In the genomic region with DNA sequence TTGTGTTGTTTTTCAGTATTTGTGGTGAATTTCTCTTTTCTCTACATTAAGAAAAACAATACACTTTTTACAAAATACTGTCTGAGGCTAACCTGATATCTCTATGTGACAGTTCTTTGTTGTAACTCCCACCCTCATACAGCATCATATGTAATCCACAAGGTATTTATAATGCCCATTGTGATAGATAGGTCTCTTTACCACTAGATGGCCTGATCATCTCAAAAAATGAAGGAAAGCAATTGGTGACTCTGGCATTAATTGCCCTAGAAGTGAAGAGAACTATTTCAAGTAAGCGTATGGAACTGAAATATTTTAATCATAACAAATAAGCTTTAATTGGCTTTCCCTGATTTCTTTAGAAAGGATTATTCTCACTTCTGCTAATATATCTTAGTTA, we compare ENCODE assay signal across 11 cellular contexts. TPM values are rescaled to one million over a fixed set of nuclear protein-coding genes. Genes with fewer than 3 reads are reported as not detected.
A peak's percentile ranks its signal among the peaks of the same experiment; 100 is the strongest.
DNase-seq lines count a peak whose midpoint lies in the region; ATAC-seq and TF ChIP-seq lines count a peak whose summit lies in the region.
"Had no signal": no experiment of that assay in that cellular context is flagged by ENCODE, and none has a peak within 500 bp of the region (broad histone marks: within the 10 kb centered on the region; RNA-seq: fewer than 3 reads in every experiment).

No MANE protein-coding gene starts in this region.

- H4K20me1 ChIP-seq in OCI-LY1 (ENCODE audit: insufficient read depth, low read length): no peaks in the 10 kb centered on the region

- DNase-seq in AG09309 (ENCODE audit: low read depth) (no peak), endodermal cell (no peak), HEK293T (ENCODE audit: extremely low spot score) (no peak)
- DNase-seq in activated naive CD4-positive, alpha-beta T cell treated with anti-CD3 and anti-CD28 coated beads, Interleukin-2, amount 50 U/mL, for 16 hours: no peak
- no peak for DNase-seq in stimulated activated CD4-positive, alpha-beta T cell treated with anti-CD3 and anti-CD28 coated beads, Interleukin-2, amount 100 ng/mL, for 24 hours
- DNase-seq: NCI-H1436 had no signal

- no peaks in the 10 kb centered on the region for H3K9me2 ChIP-seq in OCI-LY1 (ENCODE audit: low read depth, low read length)

- no peak overlapping the region for H3K27ac Mint-ChIP-seq in endodermal cell

- POLR2A ChIA-PET in HEK293T (lab: Yijun Ruan, JAX): no interaction called here

- H3K36me3 ChIP-seq in OCI-LY1 (ENCODE audit: insufficient read depth, low read length) (no peaks in the 10 kb centered on the region), endodermal cell (ENCODE audit: control insufficient read depth, insufficient read depth, low read length) (no peaks in the 10 kb centered on the region)

- CTCF ChIA-PET in HEK293T (lab: Yijun Ruan, JAX): no interaction called here

- H3K4me3 Mint-ChIP-seq in endodermal cell: no peak overlapping the region

- H3K9ac ChIP-seq in OCI-LY1 (ENCODE audit: low read length) (no peak overlapping the region), endodermal cell (ENCODE audit: extremely low read depth, low read length, poor library complexity, severe bottlenecking) (no peak overlapping the region)

- TF ChIP-seq CTCF in AG09309 (IDR thresholded peaks at IDR 0.05; ENCODE audit: control insufficient read depth, insufficient read depth, low read depth, low read length, missing control alignments): peak; percentile 15
- TF ChIP-seq CTCF in GM12873 (IDR thresholded peaks at IDR 0.05; ENCODE audit: insufficient read depth, low read depth, low read length, missing control alignments): peak; percentile 18
- TF ChIP-seq CTCF in OCI-LY1 (IDR thresholded peaks at IDR 0.05; ENCODE audit: low read length): peak; percentile 51; the same call in 1 of the 2 replicates
- peak; percentile 49 for TF ChIP-seq CTCF in endodermal cell (conservative IDR thresholded peaks at IDR 0.05)

- peaks cover 23% of the 10 kb centered on the region for H3K9me3 Mint-ChIP-seq in endodermal cell

- H3K27me3 ChIP-seq in OCI-LY1 (ENCODE audit: insufficient read depth, low read length) (no peaks in the 10 kb centered on the region), endodermal cell (ENCODE audit: control insufficient read depth, insufficient read depth, low read length, poor library complexity, severe bottlenecking) (no peaks in the 10 kb centered on the region)

- ATAC-seq in GM21825 (IDR thresholded peaks at IDR 0.05; ENCODE audit: unreplicated experiment): no peak
- ATAC-seq: esophagus mucosa had no signal

- WGBS in endodermal cell (ENCODE audit: insufficient coverage in 1 of 2, insufficient read length in 1 of 2), 2 experiments: 100% methylated on average over 1 of the region's 1 CpG; no CpG with 5 or more reads in 1 of the 2 experiments

- no peaks in the 10 kb centered on the region for H3K9me3 ChIP-seq in OCI-LY1 (ENCODE audit: low read length)
- H3K9me3 ChIP-seq in endodermal cell (ENCODE audit: control insufficient read depth, low read length): no peaks in the 10 kb centered on the region

- peaks cover 5% of the 10 kb centered on the region for H3K27me3 Mint-ChIP-seq in endodermal cell (ENCODE audit: insufficient read depth)

- no peaks in the 10 kb centered on the region for H3K36me3 Mint-ChIP-seq in endodermal cell (ENCODE audit: low read depth)

- no peak overlapping the region for H2AFZ ChIP-seq in OCI-LY1 (ENCODE audit: low read length)

- H3K4me3 ChIP-seq in AG09309 (ENCODE audit: control insufficient read depth, low read depth, low read length): no peak overlapping the region
- no peak overlapping the region for H3K4me3 ChIP-seq in OCI-LY1 (ENCODE audit: low read depth, low read length, poor library complexity, severe bottlenecking)
- no peak overlapping the region for H3K4me3 ChIP-seq in endodermal cell (ENCODE audit: low read length)

- H3K4me2 ChIP-seq in OCI-LY1 (ENCODE audit: low read length): no peak overlapping the region

- H3F3A ChIP-seq in OCI-LY1 (ENCODE audit: insufficient read depth, low read length): no peaks in the 10 kb centered on the region

- no peaks in the 10 kb centered on the region for H3K4me1 ChIP-seq in OCI-LY1 (ENCODE audit: insufficient read depth, low read length, severe bottlenecking)
- H3K4me1 ChIP-seq in endodermal cell (ENCODE audit: control insufficient read depth, insufficient read depth, low read length): no peaks in the 10 kb centered on the region

- H3K27ac ChIP-seq in OCI-LY1 (ENCODE audit: low read depth, low read length, poor library complexity, severe bottlenecking) (no peak overlapping the region), endodermal cell (ENCODE audit: low read depth, low read length) (no peak overlapping the region)

- H3K79me2 ChIP-seq in OCI-LY1 (ENCODE audit: insufficient read depth, low read length): no peaks in the 10 kb centered on the region

- H3K4me1 Mint-ChIP-seq in endodermal cell: no peaks in the 10 kb centered on the region

TF ChIP-seq in HEK293T, 16 proteins besides CTCF, POLR2A, EP300 and RAD21:
- TF ChIP-seq L3MBTL2 (conservative IDR thresholded peaks at IDR 0.05): no peak
- TF ChIP-seq HDGF (IDR thresholded peaks at IDR 0.05; ENCODE audit: borderline replicate concordance): no peak
- no peak for TF ChIP-seq FOXK2 (IDR thresholded peaks at IDR 0.05)
- TF ChIP-seq FOXM1 (IDR thresholded peaks at IDR 0.05; ENCODE audit: borderline replicate concordance): no peak
- TF ChIP-seq ARNT (IDR thresholded peaks at IDR 0.05): no peak
- no peak for TF ChIP-seq CTBP1 (IDR thresholded peaks at IDR 0.05; ENCODE audit: borderline replicate concordance)
- TF ChIP-seq TARDBP (IDR thresholded peaks at IDR 0.05): no peak
- no peak for TF ChIP-seq BHLHE40 (IDR thresholded peaks at IDR 0.05; ENCODE audit: borderline replicate concordance)
- TF ChIP-seq SP1 (IDR thresholded peaks at IDR 0.05): no peak
- TF ChIP-seq ELF4 (IDR thresholded peaks at IDR 0.05): no peak
TF ChIP-seq in HEK293T: peak in this region for 0.

RNA-seq across cellular contexts. Expression of a gene that starts 36.2 kb away (rescaled TPM):
- 1 to 10 TPM; 4.6 to 5.9 TPM for total RNA-seq in endodermal cell
- polyA plus RNA-seq in endodermal cell (2013, experiment 1 of 2): 10.0 TPM
- 10.8 TPM for polyA plus RNA-seq in endodermal cell (2013, experiment 2 of 2)
- total RNA-seq: T-helper 2 cell treated with Interferon-gamma antibody and Interleukin-4, amounts not matched to agents 100 ng/mL and 5 ng/mL, for 36 hours had no signal

RNA-seq across cellular contexts. Expression of a gene that starts 59.8 kb away (rescaled TPM):
- 10 to 100 TPM; 41.7 to 44.7 TPM for total RNA-seq in endodermal cell
- 39.5 TPM for polyA plus RNA-seq in endodermal cell (2013, experiment 1 of 2)
- polyA plus RNA-seq in endodermal cell (2013, experiment 2 of 2): 39.7 TPM
